ENCODE assay signal across 2 cellular contexts in the genomic region with DNA sequence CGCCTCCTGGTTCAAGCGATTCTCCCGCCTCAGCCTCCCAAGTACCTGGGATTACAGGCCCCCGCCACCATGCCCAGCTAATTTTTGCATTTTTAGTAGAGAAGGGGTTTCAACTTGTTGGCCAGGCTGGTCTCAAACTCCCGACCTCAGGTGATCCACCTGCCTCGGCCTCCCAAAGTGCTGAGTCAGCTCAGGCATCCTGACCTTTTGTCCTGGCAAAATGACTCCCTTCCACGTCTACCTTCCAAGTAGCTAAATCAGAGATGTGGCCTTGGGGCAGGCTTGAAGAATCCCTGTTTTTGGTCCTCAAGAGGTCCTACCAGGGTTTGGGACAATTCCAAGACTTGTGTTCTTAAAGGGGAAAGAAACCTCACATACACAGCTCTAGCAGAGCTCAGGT.
TF ChIP-seq lines count a peak whose summit lies in the region.

No MANE protein-coding gene starts in this region.

TF ChIP-seq in SK-N-SH, 30 proteins besides CTCF, POLR2A, EP300 and RAD21:
- TF ChIP-seq, protein P1, sequence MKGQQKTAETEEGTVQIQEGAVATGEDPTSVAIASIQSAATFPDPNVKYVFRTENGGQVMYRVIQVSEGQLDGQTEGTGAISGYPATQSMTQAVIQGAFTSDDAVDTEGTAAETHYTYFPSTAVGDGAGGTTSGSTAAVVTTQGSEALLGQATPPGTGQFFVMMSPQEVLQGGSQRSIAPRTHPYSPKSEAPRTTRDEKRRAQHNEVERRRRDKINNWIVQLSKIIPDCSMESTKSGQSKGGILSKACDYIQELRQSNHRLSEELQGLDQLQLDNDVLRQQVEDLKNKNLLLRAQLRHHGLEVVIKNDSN (IDR thresholded peaks at IDR 0.05; ENCODE audit: borderline replicate concordance, low read depth) = no peak
- TF ChIP-seq FOXM1 (IDR thresholded peaks at IDR 0.05; ENCODE audit: low read depth) (no peak), JUND (IDR thresholded peaks at IDR 0.05) (no peak), NRF1 (IDR thresholded peaks at IDR 0.05; ENCODE audit: low read depth, low read length) (no peak), CHD2 (IDR thresholded peaks at IDR 0.05; ENCODE audit: low read length, partially characterized antibody) (no peak), RXRA (IDR thresholded peaks at IDR 0.05; ENCODE audit: borderline replicate concordance, low read depth) (no peak), TEAD4 (IDR thresholded peaks at IDR 0.05; ENCODE audit: borderline replicate concordance, insufficient read depth) (no peak), FOXJ3 (CRISPR knock-in tag; IDR thresholded peaks at IDR 0.05) (no peak), EZH2phosphoT487 (IDR thresholded peaks at IDR 0.05; ENCODE audit: borderline replicate concordance, low read depth) (no peak)
- TF ChIP-seq, protein P2, sequence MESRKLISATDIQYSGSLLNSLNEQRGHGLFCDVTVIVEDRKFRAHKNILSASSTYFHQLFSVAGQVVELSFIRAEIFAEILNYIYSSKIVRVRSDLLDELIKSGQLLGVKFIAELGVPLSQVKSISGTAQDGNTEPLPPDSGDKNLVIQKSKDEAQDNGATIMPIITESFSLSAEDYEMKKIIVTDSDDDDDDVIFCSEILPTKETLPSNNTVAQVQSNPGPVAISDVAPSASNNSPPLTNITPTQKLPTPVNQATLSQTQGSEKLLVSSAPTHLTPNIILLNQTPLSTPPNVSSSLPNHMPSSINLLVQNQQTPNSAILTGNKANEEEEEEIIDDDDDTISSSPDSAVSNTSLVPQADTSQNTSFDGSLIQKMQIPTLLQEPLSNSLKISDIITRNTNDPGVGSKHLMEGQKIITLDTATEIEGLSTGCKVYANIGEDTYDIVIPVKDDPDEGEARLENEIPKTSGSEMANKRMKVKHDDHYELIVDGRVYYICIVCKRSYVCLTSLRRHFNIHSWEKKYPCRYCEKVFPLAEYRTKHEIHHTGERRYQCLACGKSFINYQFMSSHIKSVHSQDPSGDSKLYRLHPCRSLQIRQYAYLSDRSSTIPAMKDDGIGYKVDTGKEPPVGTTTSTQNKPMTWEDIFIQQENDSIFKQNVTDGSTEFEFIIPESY (IDR thresholded peaks at IDR 0.05; ENCODE audit: borderline replicate concordance, low read depth) = no peak
- TF ChIP-seq, protein P3, sequence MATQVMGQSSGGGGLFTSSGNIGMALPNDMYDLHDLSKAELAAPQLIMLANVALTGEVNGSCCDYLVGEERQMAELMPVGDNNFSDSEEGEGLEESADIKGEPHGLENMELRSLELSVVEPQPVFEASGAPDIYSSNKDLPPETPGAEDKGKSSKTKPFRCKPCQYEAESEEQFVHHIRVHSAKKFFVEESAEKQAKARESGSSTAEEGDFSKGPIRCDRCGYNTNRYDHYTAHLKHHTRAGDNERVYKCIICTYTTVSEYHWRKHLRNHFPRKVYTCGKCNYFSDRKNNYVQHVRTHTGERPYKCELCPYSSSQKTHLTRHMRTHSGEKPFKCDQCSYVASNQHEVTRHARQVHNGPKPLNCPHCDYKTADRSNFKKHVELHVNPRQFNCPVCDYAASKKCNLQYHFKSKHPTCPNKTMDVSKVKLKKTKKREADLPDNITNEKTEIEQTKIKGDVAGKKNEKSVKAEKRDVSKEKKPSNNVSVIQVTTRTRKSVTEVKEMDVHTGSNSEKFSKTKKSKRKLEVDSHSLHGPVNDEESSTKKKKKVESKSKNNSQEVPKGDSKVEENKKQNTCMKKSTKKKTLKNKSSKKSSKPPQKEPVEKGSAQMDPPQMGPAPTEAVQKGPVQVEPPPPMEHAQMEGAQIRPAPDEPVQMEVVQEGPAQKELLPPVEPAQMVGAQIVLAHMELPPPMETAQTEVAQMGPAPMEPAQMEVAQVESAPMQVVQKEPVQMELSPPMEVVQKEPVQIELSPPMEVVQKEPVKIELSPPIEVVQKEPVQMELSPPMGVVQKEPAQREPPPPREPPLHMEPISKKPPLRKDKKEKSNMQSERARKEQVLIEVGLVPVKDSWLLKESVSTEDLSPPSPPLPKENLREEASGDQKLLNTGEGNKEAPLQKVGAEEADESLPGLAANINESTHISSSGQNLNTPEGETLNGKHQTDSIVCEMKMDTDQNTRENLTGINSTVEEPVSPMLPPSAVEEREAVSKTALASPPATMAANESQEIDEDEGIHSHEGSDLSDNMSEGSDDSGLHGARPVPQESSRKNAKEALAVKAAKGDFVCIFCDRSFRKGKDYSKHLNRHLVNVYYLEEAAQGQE (IDR thresholded peaks at IDR 0.05; ENCODE audit: low read depth, low read length) = no peak
- TF ChIP-seq, protein P4, sequence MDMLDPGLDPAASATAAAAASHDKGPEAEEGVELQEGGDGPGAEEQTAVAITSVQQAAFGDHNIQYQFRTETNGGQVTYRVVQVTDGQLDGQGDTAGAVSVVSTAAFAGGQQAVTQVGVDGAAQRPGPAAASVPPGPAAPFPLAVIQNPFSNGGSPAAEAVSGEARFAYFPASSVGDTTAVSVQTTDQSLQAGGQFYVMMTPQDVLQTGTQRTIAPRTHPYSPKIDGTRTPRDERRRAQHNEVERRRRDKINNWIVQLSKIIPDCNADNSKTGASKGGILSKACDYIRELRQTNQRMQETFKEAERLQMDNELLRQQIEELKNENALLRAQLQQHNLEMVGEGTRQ (IDR thresholded peaks at IDR 0.05; ENCODE audit: borderline replicate concordance, low read depth, low read length) = no peak

TF ChIP-seq in SK-N-SH treated with all-trans-retinoic acid at 6 μM for 48 hours, 23 proteins besides CTCF, POLR2A, EP300 and RAD21 (continued from another document):
- TF ChIP-seq, protein P5, sequence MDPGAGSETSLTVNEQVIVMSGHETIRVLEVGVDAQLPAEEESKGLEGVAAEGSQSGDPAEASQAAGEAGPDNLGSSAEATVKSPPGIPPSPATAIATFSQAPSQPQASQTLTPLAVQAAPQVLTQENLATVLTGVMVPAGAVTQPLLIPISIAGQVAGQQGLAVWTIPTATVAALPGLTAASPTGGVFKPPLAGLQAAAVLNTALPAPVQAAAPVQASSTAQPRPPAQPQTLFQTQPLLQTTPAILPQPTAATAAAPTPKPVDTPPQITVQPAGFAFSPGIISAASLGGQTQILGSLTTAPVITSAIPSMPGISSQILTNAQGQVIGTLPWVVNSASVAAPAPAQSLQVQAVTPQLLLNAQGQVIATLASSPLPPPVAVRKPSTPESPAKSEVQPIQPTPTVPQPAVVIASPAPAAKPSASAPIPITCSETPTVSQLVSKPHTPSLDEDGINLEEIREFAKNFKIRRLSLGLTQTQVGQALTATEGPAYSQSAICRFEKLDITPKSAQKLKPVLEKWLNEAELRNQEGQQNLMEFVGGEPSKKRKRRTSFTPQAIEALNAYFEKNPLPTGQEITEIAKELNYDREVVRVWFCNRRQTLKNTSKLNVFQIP (CRISPR knock-in tag; IDR thresholded peaks at IDR 0.05; ENCODE audit: borderline replicate concordance, low read depth) = no peak
